Comparison of ENCODE assay signal across 8 cellular contexts in genomic region chr21:36385233-36385908, GRCh38. TPM values are rescaled to one million over a fixed set of nuclear protein-coding genes. Genes with fewer than 3 reads are reported as not detected.
DNase-seq lines count a peak whose midpoint lies in the region; ATAC-seq and TF ChIP-seq lines count a peak whose summit lies in the region.

Gene CHAF1B (plus strand): TSS chr21:36385392. CDS start chr21:36386137, 745 bp downstream.

- no peaks in the 10 kb centered on the region for H3K9me3 Mint-ChIP-seq in activated T-helper 17 cell treated with anti-CD3 and anti-CD28 coated beads, Interleukin-2, amount 50 U/mL, for 72 hours

- TF ChIP-seq CTCF in fibroblast of pulmonary artery (IDR thresholded peaks at IDR 0.05; ENCODE audit: low read length, missing control alignments) (no peak), neural cell (IDR thresholded peaks at IDR 0.05; ENCODE audit: poor library complexity, severe bottlenecking) (no peak)

- no peaks in the 10 kb centered on the region for H3K4me1 Mint-ChIP-seq in activated T-helper 17 cell treated with anti-CD3 and anti-CD28 coated beads, Interleukin-2, amount 50 U/mL, for 72 hours

- H3F3A ChIP-seq in neural cell (ENCODE audit: insufficient read depth, low read length, poor library complexity, severe bottlenecking), result peaks cover 2% of the 10 kb centered on the region

- H3K36me3 ChIP-seq in neural cell (ENCODE audit: insufficient read depth, low read length), result no peaks in the 10 kb centered on the region

- H3K4me3 ChIP-seq in fibroblast of pulmonary artery (replicated peaks; ENCODE audit: low read depth, low read length) (peak within 1 kb of the TSS; percentile 60), neural cell (ENCODE audit: low read length) (peak within 1 kb of the TSS; percentile 66)

- H4K20me1 ChIP-seq in neural cell (ENCODE audit: insufficient read depth), result no peaks in the 10 kb centered on the region

- H3K27ac ChIP-seq in neural cell (ENCODE audit: low read length), result no peak within 1 kb of the TSS

- H3K79me2 ChIP-seq in neural cell (replicated peaks; ENCODE audit: insufficient read depth, low read length), result no peaks in the 10 kb centered on the region

- H3K9me3 ChIP-seq in neural cell (ENCODE audit: low read length), result no peaks in the 10 kb centered on the region

- no peaks in the 10 kb centered on the region for H3K27me3 ChIP-seq in neural cell (ENCODE audit: insufficient read depth, low read depth, low read length)

- no peak within 1 kb of the TSS for H2AFZ ChIP-seq in neural cell (ENCODE audit: low read depth, low read length)

- H3K36me3 Mint-ChIP-seq in activated T-helper 17 cell treated with anti-CD3 and anti-CD28 coated beads, Interleukin-2, amount 50 U/mL, for 72 hours (ENCODE audit: low read depth), result peaks cover 40% of the 10 kb centered on the region

- ATAC-seq in GM21619 (IDR thresholded peaks at IDR 0.05; ENCODE audit: unreplicated experiment), result peak; percentile 75
- peak; percentile 97 for ATAC-seq in activated T-helper 17 cell treated with anti-CD3 and anti-CD28 coated beads, Interleukin-2, amount 50 U/mL, for 72 hours (replicated peaks)
- ATAC-seq in stimulated activated naive CD8-positive, alpha-beta T cell treated with anti-CD3 and anti-CD28 coated beads, Interleukin-15, Interleukin-2, amounts not matched to agents 100 U/mL and 50 U/mL, for 24 hours, result peak; percentile 97

- no peaks in the 10 kb centered on the region for H3K9me2 ChIP-seq in neural cell (ENCODE audit: insufficient read depth, low read length)

- H3K4me2 ChIP-seq in neural cell (ENCODE audit: low read length), result peak within 1 kb of the TSS; percentile 14

- no peak for TF ChIP-seq RAD21 in neural cell (conservative IDR thresholded peaks at IDR 0.05)

- DNase-seq in DMS79 treated with DMSO at 0.1 percent for 48 hours (lab: John Stamatoyannopoulos, UW) (peak; percentile 33), KG1 (lab: John Stamatoyannopoulos, UW) (peak; percentile 35), RPMI8226 (peak; percentile 72), fibroblast of pulmonary artery (ENCODE audit: low read depth) (peak; percentile 72)
- DNase-seq in stimulated activated naive CD8-positive, alpha-beta T cell treated with anti-CD3 and anti-CD28 coated beads, Interleukin-15, Interleukin-2, amounts not matched to agents 100 U/mL and 50 U/mL, for 24 hours, result peak; percentile 90

- peak within 1 kb of the TSS; percentile 53 for H3K9ac ChIP-seq in neural cell (ENCODE audit: low read length)

- TF ChIP-seq EP300 in neural cell (conservative IDR thresholded peaks at IDR 0.05; ENCODE audit: poor library complexity, severe bottlenecking), result no peak

- H3K27me3 Mint-ChIP-seq in activated T-helper 17 cell treated with anti-CD3 and anti-CD28 coated beads, Interleukin-2, amount 50 U/mL, for 72 hours, result no peaks in the 10 kb centered on the region

- peak within 1 kb of the TSS; percentile 82 for H3K4me3 Mint-ChIP-seq in activated T-helper 17 cell treated with anti-CD3 and anti-CD28 coated beads, Interleukin-2, amount 50 U/mL, for 72 hours

- H3K27ac Mint-ChIP-seq in activated T-helper 17 cell treated with anti-CD3 and anti-CD28 coated beads, Interleukin-2, amount 50 U/mL, for 72 hours, result peak within 1 kb of the TSS; percentile 38

TF ChIP-seq in neural cell, 6 proteins besides CTCF, POLR2A, EP300 and RAD21:
- peak; percentile 49 for TF ChIP-seq POLR2AphosphoS5 (IDR thresholded peaks at IDR 0.05)
- TF ChIP-seq SMC3 (conservative IDR thresholded peaks at IDR 0.05; ENCODE audit: poor library complexity), result peak; percentile 20
- peak; percentile 49 for TF ChIP-seq MXI1 (conservative IDR thresholded peaks at IDR 0.05; ENCODE audit: poor library complexity, severe bottlenecking)
- TF ChIP-seq TAF1 (IDR thresholded peaks at IDR 0.05; ENCODE audit: low read depth), result no peak

RNA-seq across cellular contexts. Expression of gene CHAF1B, which starts in this region (rescaled TPM):
- total RNA-seq in activated T-helper 17 cell treated with anti-CD3 and anti-CD28 coated beads, Interleukin-2, amount 50 U/mL, for 72 hours, result 10 to 100 TPM; 23.3 to 30.3 TPM
- 0.72 and 2.1 TPM in 2 replicates for polyA plus RNA-seq in neural cell
- polyA minus RNA-seq in neural cell, result 1.7 and 2.4 TPM in 2 replicates

Comparison
In these comparisons a context has a peak if more than half of its experiments do, and no peak if none do; other contexts are left out.
1. DNase-seq: peak in every context shown above with its lines; median percentile 90 in stimulated activated naive CD8-positive, alpha-beta T cell treated with anti-CD3 and anti-CD28 coated beads, Interleukin-15, Interleukin-2, amounts not matched to agents 100 U/mL and 50 U/mL, for 24 hours; 72 in RPMI8226; 72 in fibroblast of pulmonary artery; 35 in KG1; 33 in DMS79 treated with DMSO at 0.1 percent for 48 hours.